Comparison of ENCODE assay signal across 9 cellular contexts in the genomic region with DNA sequence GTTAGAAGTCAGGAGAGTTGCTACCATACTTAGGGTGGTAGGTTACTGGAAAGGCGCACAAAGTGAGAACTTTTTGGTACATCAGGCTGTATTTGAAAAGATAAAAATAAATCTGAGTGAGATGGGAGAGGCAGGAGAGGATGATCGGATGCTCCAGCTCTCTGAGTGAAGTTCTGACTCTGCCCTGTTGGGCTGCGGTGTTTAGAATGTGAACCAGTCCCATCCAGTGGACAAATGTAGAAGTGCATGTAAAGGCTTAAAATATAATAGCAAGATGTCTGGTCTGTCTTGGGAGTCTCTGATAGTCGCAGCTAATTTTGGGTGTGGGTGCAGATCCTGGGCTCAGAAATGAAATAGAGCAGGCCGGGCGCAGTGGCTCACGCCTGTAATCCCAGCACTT. TPM values are rescaled to one million over a fixed set of nuclear protein-coding genes. Genes with fewer than 3 reads are reported as not detected.
DNase-seq lines count a peak whose midpoint lies in the region; ATAC-seq, FAIRE-seq and TF ChIP-seq lines count a peak whose summit lies in the region.
"Had no signal": no experiment of that assay in that cellular context is flagged by ENCODE, and none has a peak within 500 bp of the region (broad histone marks: within the 10 kb centered on the region; RNA-seq: fewer than 3 reads in every experiment).

No MANE protein-coding gene starts in this region.

- no peaks in the 10 kb centered on the region for H3K9me3 Mint-ChIP-seq in activated T-helper 17 cell treated with anti-CD3 and anti-CD28 coated beads, Interleukin-2, amount 50 U/mL, for 72 hours

- peak; percentile 91 for ATAC-seq in GM19025 (IDR thresholded peaks at IDR 0.05; ENCODE audit: low read depth, unreplicated experiment)
- peak; percentile 91 for ATAC-seq in HG03108 (IDR thresholded peaks at IDR 0.05; ENCODE audit: unreplicated experiment)
- peak; percentile 68 for ATAC-seq in activated T-helper 17 cell treated with anti-CD3 and anti-CD28 coated beads, Interleukin-2, amount 50 U/mL, for 72 hours (replicated peaks)

- H3K9me3 ChIP-seq in ovary, result no peaks in the 10 kb centered on the region

- H3K4me3 Mint-ChIP-seq in activated T-helper 17 cell treated with anti-CD3 and anti-CD28 coated beads, Interleukin-2, amount 50 U/mL, for 72 hours, result no peak overlapping the region

- no peaks in the 10 kb centered on the region for H3K27me3 ChIP-seq in ovary

- no peaks in the 10 kb centered on the region for H3K4me1 ChIP-seq in ovary (ENCODE audit: insufficient read depth)

- TF ChIP-seq POLR2A in ovary (IDR thresholded peaks at IDR 0.05), result no peak

- H3K27ac Mint-ChIP-seq in activated T-helper 17 cell treated with anti-CD3 and anti-CD28 coated beads, Interleukin-2, amount 50 U/mL, for 72 hours, result no peak overlapping the region

- no peaks in the 10 kb centered on the region for H3K36me3 Mint-ChIP-seq in activated T-helper 17 cell treated with anti-CD3 and anti-CD28 coated beads, Interleukin-2, amount 50 U/mL, for 72 hours (ENCODE audit: low read depth)

- WGBS in ovary, 3 donors, result 23 to 29% (median 27%) methylated on average over 7 of the region's 7 CpGs

- H3K4me3 ChIP-seq in ovary, result no peak overlapping the region

- H3K27me3 Mint-ChIP-seq in activated T-helper 17 cell treated with anti-CD3 and anti-CD28 coated beads, Interleukin-2, amount 50 U/mL, for 72 hours, result no peaks in the 10 kb centered on the region

- H3K27ac ChIP-seq in ovary, result no peak overlapping the region

- FAIRE-seq in frontal cortex (lab: Jason Lieb, UNC), result peak; percentile 13
- FAIRE-seq: colon had no signal

- no peaks in the 10 kb centered on the region for H3K36me3 ChIP-seq in ovary

- DNase-seq in D341Med (ENCODE audit: low spot score) (peak; percentile 77), NCI-H69 (lab: John Stamatoyannopoulos, UW) (peak; percentile 62), frontal cortex (ENCODE audit: low spot score in 2 of 2) (peak; percentile 12 to 49), ovary (peak in 3 of 5 donors; percentile 23 to 50 (median 31)), UCSD-AML1 (lab: John Stamatoyannopoulos, UW; ENCODE audit: unreplicated experiment) (no peak)

- TF ChIP-seq CTCF in ovary (IDR thresholded peaks at IDR 0.05), result peak; percentile 37 to 82 (median 81)

- no peak for TF ChIP-seq EP300 in ovary (IDR thresholded peaks at IDR 0.05)

- intact Hi-C loops in ovary (cut with DNase I), result loop anchor here in 3 of 4 donors (5.0 to 10.0 kb wide), 2 partner anchors 55 to 57 kb away; no protein-coding TSS in a partner anchor

- H3K4me1 Mint-ChIP-seq in activated T-helper 17 cell treated with anti-CD3 and anti-CD28 coated beads, Interleukin-2, amount 50 U/mL, for 72 hours, result no peaks in the 10 kb centered on the region

RNA-seq across cellular contexts. Expression of a gene that starts 30.4 kb away (rescaled TPM):
- total RNA-seq in activated T-helper 17 cell treated with anti-CD3 and anti-CD28 coated beads, Interleukin-2, amount 50 U/mL, for 72 hours, result 1 to 10 TPM in 1 of 2 donors, under 1 TPM in 1; 0.77 to 1.3 TPM
- not detected for total RNA-seq in frontal cortex
- 1 to 10 TPM in 4 of 7 donors, under 1 TPM in 3; 0.33 to 4.4 (median 1.0) TPM for total RNA-seq in ovary
- 1 to 10 TPM in 1 of 2 donors, under 1 TPM in 1; 0.82 to 2.7 TPM for polyA plus RNA-seq in ovary

RNA-seq across cellular contexts. Expression of a gene that starts 35.3 kb away (rescaled TPM):
- total RNA-seq in activated T-helper 17 cell treated with anti-CD3 and anti-CD28 coated beads, Interleukin-2, amount 50 U/mL, for 72 hours, result 10 to 100 TPM; 46.4 to 84.4 TPM
- total RNA-seq in frontal cortex (127 TPM), ovary (10 to 100 TPM; 44.6 to 88.8 (median 65.4) TPM)
- 100 to 1,000 TPM in 1 of 2 donors, 10 to 100 TPM in 1; 63.9 to 126 TPM for polyA plus RNA-seq in ovary

RNA-seq across cellular contexts. Expression of a gene that starts 36.1 kb away (rescaled TPM):
- not detected for total RNA-seq in activated T-helper 17 cell treated with anti-CD3 and anti-CD28 coated beads, Interleukin-2, amount 50 U/mL, for 72 hours
- total RNA-seq in frontal cortex (not detected), ovary (under 1 TPM in 2 of 7 donors, not detected in 5; 0.05 to 0.46 TPM)
- polyA plus RNA-seq in ovary, result not detected
